ENCODE assay signal across 26 cellular contexts in the genomic region with DNA sequence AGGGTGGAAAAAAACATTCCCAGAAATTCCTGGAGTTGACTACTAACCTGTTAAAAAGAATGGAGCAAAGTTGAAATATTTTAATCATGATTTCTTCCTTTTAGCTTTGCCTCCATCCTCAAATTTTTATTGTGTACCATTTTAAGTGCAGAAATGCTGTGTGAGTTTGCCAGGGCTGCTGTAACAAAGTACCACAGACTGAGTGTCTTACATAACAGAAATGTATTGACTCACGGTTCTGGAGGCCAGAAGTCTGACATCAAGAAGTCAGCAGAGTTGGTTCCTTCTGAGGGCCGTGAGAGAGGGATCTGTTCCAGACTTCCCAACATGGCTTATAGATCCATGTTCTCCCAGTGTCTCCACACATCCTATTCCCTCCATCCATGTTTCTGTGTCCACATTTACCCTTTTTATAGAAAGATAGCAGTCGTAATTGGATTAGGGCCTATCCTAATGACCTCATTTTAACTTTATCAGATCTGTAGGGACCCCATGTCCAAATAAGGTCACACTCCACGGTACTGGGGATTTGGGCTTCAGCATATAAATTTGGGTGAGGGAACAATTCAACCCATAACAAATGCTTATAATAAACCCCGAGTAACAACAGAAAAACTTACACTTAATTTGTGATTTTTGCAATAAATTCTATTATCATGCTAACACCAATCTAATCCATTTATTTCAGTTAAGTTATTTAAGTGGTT. TPM values are rescaled to one million over a fixed set of nuclear protein-coding genes. Genes with fewer than 3 reads are reported as not detected.
A peak's percentile ranks its signal among the peaks of the same experiment; 100 is the strongest.
DNase-seq lines count a peak whose midpoint lies in the region; ATAC-seq and TF ChIP-seq lines count a peak whose summit lies in the region.
"Had no signal": no experiment of that assay in that cellular context is flagged by ENCODE, and none has a peak within 500 bp of the region (broad histone marks: within the 10 kb centered on the region; RNA-seq: fewer than 3 reads in every experiment).

No MANE protein-coding gene starts in this region.

- ATAC-seq in SK-N-SH treated with all-trans-retinoic acid at 6 μM for 48 hours = no peak
- ATAC-seq: A549 had no signal

- H3K9me3 ChIP-seq in HAP-1 = no peaks in the 10 kb centered on the region
- no peaks in the 10 kb centered on the region for H3K9me3 ChIP-seq in colonic mucosa
- H3K9me3 ChIP-seq: A549, SK-N-SH had no signal

- no peak overlapping the region for H3K4me3 ChIP-seq in AG10803 (ENCODE audit: low read length)
- no peak overlapping the region for H3K4me3 ChIP-seq in HAP-1
- no peak overlapping the region for H3K4me3 ChIP-seq in fibroblast of the aortic adventitia (ENCODE audit: low read depth, low read length)
- H3K4me3 ChIP-seq in colonic mucosa = no peak overlapping the region
- H3K4me3 ChIP-seq: A549, coronary artery, lung had no signal

- in situ Hi-C loops in HAP-1 (cut with MboI; ENCODE audit: low sequenced_read_pairs) = no loop called here

- H3K27me3 ChIP-seq in HAP-1 (ENCODE audit: low read depth) (no peaks in the 10 kb centered on the region), colonic mucosa (no peaks in the 10 kb centered on the region)

- no peak overlapping the region for H3K9ac ChIP-seq in colonic mucosa (ENCODE audit: low read depth in 2 of 2, low read length in 2 of 2)
- H3K9ac ChIP-seq: KMS-11, SK-N-SH had no signal

- intact Hi-C loops in colonic mucosa (cut with DNase I) = no loop called here

- H3K4me1 ChIP-seq in HAP-1 (peaks cover 42% of the 10 kb centered on the region), colonic mucosa (no peaks in the 10 kb centered on the region)
- H3K4me1 ChIP-seq: A549 had no signal

- H3K36me3 ChIP-seq in HAP-1 (replicated peaks) (no peaks in the 10 kb centered on the region), colonic mucosa (no peaks in the 10 kb centered on the region)

- no peak overlapping the region for H3K27ac ChIP-seq in colonic mucosa
- H3K27ac ChIP-seq: A549, coronary artery, KMS-11 had no signal

- no peak for TF ChIP-seq CTCF in AG10803 (conservative IDR thresholded peaks at IDR 0.05; ENCODE audit: low read length)
- no peak for TF ChIP-seq CTCF in fibroblast of the aortic adventitia (IDR thresholded peaks at IDR 0.05; ENCODE audit: insufficient read depth, low read length)
- TF ChIP-seq CTCF in colonic mucosa (IDR thresholded peaks at IDR 0.05) = no peak

- DNase-seq in AG10803 (ENCODE audit: low read depth) (peak; percentile 80), HAP-1 (ENCODE audit: low spot score in 2 of 2) (peak; percentile 55 to 81), astrocyte of the hippocampus (ENCODE audit: low read depth, low spot score) (peak; percentile 32), fibroblast of the aortic adventitia (ENCODE audit: low read depth) (peak; percentile 81), colonic mucosa (no peak), NCI-H2227 (lab: John Stamatoyannopoulos, UW; ENCODE audit: unreplicated experiment) (no peak)
- no peak for DNase-seq in activated CD4-positive, alpha-beta T cell treated with anti-CD3 and anti-CD28 coated beads, Interleukin-2, amount 50 U/mL, for 4 hours
- DNase-seq: activated CD4-positive, alpha-beta memory T cell treated with anti-CD3 and anti-CD28 coated beads, Interleukin-2, amount 10 ng/mL, durations not matched to agents 7 days and 5 days; activated CD4-positive, CD25-positive, alpha-beta regulatory T cell; activated naive CD4-positive, alpha-beta T cell treated with anti-CD3 and anti-CD28 coated beads for 36 hours; C1 segment of cervical spinal cord; Calu3; GDM1; NCI-H1092 treated with DMSO at 0.1 percent for 48 hours; NCI-H2081 treated with DMSO at 0.1 percent for 48 hours; NCI-H510A treated with DMSO at 0.1 percent for 48 hours; nucleus accumbens; retina; RPMI8226; SK-N-SH; T-helper 9 cell had no signal

TF ChIP-seq in SK-N-SH treated with all-trans-retinoic acid at 6 μM for 48 hours, 23 proteins besides CTCF, POLR2A, EP300 and RAD21 (continues in another document):
- TF ChIP-seq CREB5 (CRISPR knock-in tag; IDR thresholded peaks at IDR 0.05; ENCODE audit: low read depth) (no peak), RARB (CRISPR knock-in tag; IDR thresholded peaks at IDR 0.05) (no peak), PPARA (CRISPR knock-in tag; IDR thresholded peaks at IDR 0.05; ENCODE audit: borderline replicate concordance) (no peak), GLIS3 (CRISPR knock-in tag; IDR thresholded peaks at IDR 0.05) (no peak), TCF4 (CRISPR knock-in tag; IDR thresholded peaks at IDR 0.05; ENCODE audit: borderline replicate concordance) (no peak), TOX (CRISPR knock-in tag; IDR thresholded peaks at IDR 0.05; ENCODE audit: borderline replicate concordance) (no peak), ESRRG (CRISPR knock-in tag; IDR thresholded peaks at IDR 0.05) (no peak), ZNF70 (CRISPR knock-in tag; IDR thresholded peaks at IDR 0.05) (no peak), ARNTL (CRISPR knock-in tag; IDR thresholded peaks at IDR 0.05; ENCODE audit: borderline replicate concordance, low read depth) (no peak), CSRNP3 (CRISPR knock-in tag; IDR thresholded peaks at IDR 0.05) (no peak), OSR1 (CRISPR knock-in tag; IDR thresholded peaks at IDR 0.05) (no peak), PATZ1 (CRISPR knock-in tag; IDR thresholded peaks at IDR 0.05; ENCODE audit: borderline replicate concordance) (no peak), SNAI2 (CRISPR knock-in tag; IDR thresholded peaks at IDR 0.05) (no peak), CSDC2 (CRISPR knock-in tag; IDR thresholded peaks at IDR 0.05) (no peak), ZNF8 (CRISPR knock-in tag; IDR thresholded peaks at IDR 0.05) (no peak), ZFP30 (CRISPR knock-in tag; IDR thresholded peaks at IDR 0.05) (no peak), BACH2 (CRISPR knock-in tag; IDR thresholded peaks at IDR 0.05; ENCODE audit: borderline replicate concordance) (no peak), POU6F1 (CRISPR knock-in tag; IDR thresholded peaks at IDR 0.05; ENCODE audit: borderline replicate concordance, low read depth) (no peak)

RNA-seq across cellular contexts. Expression of gene SNX7, which starts 12.7 kb away (rescaled TPM):
- total RNA-seq in fibroblast of the aortic adventitia (ENCODE audit: low replicate concordance) (80.3 and 83.0 TPM in 2 replicates), colonic mucosa (10 to 100 TPM; 45.0 to 48.5 TPM)

Comparison
In these comparisons a context has a peak if more than half of its experiments do, and no peak if none do; other contexts are left out.
1. DNase-seq: peak in AG10803 (single experiment), HAP-1 (2 of 2), astrocyte of the hippocampus (single experiment) and fibroblast of the aortic adventitia (single experiment); none in activated CD4-positive, alpha-beta T cell treated with anti-CD3 and anti-CD28 coated beads, Interleukin-2, amount 50 U/mL, for 4 hours (0 of 2), colonic mucosa (single experiment) and NCI-H2227 (single experiment).